ENCODE assay signal across 8 cellular contexts in the genomic region with DNA sequence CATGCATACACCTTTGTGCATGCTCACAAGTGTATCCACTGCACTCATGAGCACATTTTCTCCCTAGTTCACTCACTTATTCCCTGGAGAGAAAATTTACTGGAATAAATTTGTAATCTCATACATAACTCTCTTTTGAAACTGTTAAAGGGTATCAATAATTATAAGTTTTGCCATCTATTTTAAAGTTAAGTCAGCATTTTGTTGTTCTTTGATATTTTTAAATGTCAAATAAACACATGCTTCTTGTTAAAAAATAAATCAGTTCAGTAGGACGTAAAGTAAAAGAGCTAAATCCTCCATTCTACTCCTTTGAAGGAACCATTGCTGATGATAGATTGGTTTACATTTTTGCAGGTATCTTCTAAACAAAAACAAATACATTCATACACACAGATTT.
"Had no signal": no experiment of that assay in that cellular context is flagged by ENCODE, and none has a peak within 500 bp of the region (broad histone marks: within the 10 kb centered on the region; RNA-seq: fewer than 3 reads in every experiment).

No MANE protein-coding gene starts in this region.

- FAIRE-seq: G401.6, GM12878, GM12891, GM12892, GM18507, GM19239 had no signal

- DNase-seq: GDM1, GF-D8 had no signal

- ATAC-seq: GM12878 had no signal

- H3K4me3 ChIP-seq: GM12878 had no signal
